Comparison of ENCODE assay signal across 1 cellular context in genomic region chr6:14639983-14640599, GRCh38.
TF ChIP-seq lines count a peak whose summit lies in the region.

No MANE protein-coding gene starts in this region.

TF ChIP-seq in GM12878, 131 proteins besides CTCF, POLR2A, EP300 and RAD21 (continued from another document):
- TF ChIP-seq BCL3 (IDR thresholded peaks at IDR 0.05; ENCODE audit: borderline replicate concordance, insufficient read depth, low read depth, low read length, poor library complexity, severe bottlenecking) = no peak
- no peak for TF ChIP-seq GABPA (IDR thresholded peaks at IDR 0.05; ENCODE audit: low read depth)
- peak; percentile 47 for TF ChIP-seq USF1 (IDR thresholded peaks at IDR 0.05; ENCODE audit: borderline replicate concordance, extremely low read length, insufficient read depth, low read depth, low read length)
- peak in 1 of 2 experiments; percentile 51; a peak in 1 of 4 replicates for TF ChIP-seq BHLHE40 (IDR thresholded peaks at IDR 0.05; ENCODE audit: borderline replicate concordance in 1 of 2, low read depth in 2 of 2, low read length in 1 of 2)
- no peak for TF ChIP-seq NR2C2 (IDR thresholded peaks at IDR 0.05; ENCODE audit: borderline replicate concordance, control insufficient read depth, insufficient read length, low read depth)
